Comparison of ENCODE assay signal across 3 cellular contexts in genomic region chr9:103242486-103242885, GRCh38.
"Had no signal": no experiment of that assay in that cellular context is flagged by ENCODE, and none has a peak within 500 bp of the region (broad histone marks: within the 10 kb centered on the region; RNA-seq: fewer than 3 reads in every experiment).

No MANE protein-coding gene starts in this region.

- H3K4me3 ChIP-seq: GM12878 had no signal

- ATAC-seq: GM12878 had no signal

- DNase-seq: GDM1, GF-D8 had no signal
